8 cellular contexts compared by ENCODE assay signal in genomic region chr1:236502972-236503639, GRCh38. TPM values are rescaled to one million over a fixed set of nuclear protein-coding genes. Genes with fewer than 3 reads are reported as not detected.
DNase-seq lines count a peak whose midpoint lies in the region; ATAC-seq, FAIRE-seq and TF ChIP-seq lines count a peak whose summit lies in the region.

No MANE protein-coding gene starts in this region.

- H3K9me3 Mint-ChIP-seq in CD14-positive monocyte, result no peaks in the 10 kb centered on the region
- no peaks in the 10 kb centered on the region for H3K9me3 Mint-ChIP-seq in T-helper 2 cell treated with Interferon-gamma antibody and Interleukin-4, amounts not matched to agents 5 μg/mL and 100 μg/mL, for 36 hours

- H3K4me1 Mint-ChIP-seq in CD14-positive monocyte, result peaks cover 11% of the 10 kb centered on the region
- H3K4me1 Mint-ChIP-seq in T-helper 2 cell treated with Interferon-gamma antibody and Interleukin-4, amounts not matched to agents 5 μg/mL and 100 μg/mL, for 36 hours (ENCODE audit: low read depth), result peaks cover 10% of the 10 kb centered on the region

- ATAC-seq in aorta (ENCODE audit: low FRiP score) (peak; percentile 54), GM18867 (IDR thresholded peaks at IDR 0.05; ENCODE audit: unreplicated experiment) (no peak)

- peaks cover 0 to 3% (median 3%) of the 10 kb centered on the region in 3 donors for H3K27me3 Mint-ChIP-seq in CD14-positive monocyte (ENCODE audit: low read depth in 3 of 3)
- H3K27me3 Mint-ChIP-seq in T-helper 2 cell treated with Interferon-gamma antibody and Interleukin-4, amounts not matched to agents 5 μg/mL and 100 μg/mL, for 36 hours (ENCODE audit: low read depth), result peaks cover 26% of the 10 kb centered on the region

- intact Hi-C loops in CD14-positive monocyte (cut with micrococcal nuclease), result no loop called here
- intact Hi-C loops in aorta (cut with DNase I), result no loop called here

- TF ChIP-seq POLR2A in erythroblast (IDR thresholded peaks at IDR 0.05; ENCODE audit: low read length) (no peak), GM12892 (IDR thresholded peaks at IDR 0.05; ENCODE audit: low read depth, low read length) (no peak)

- peak overlapping the region; percentile 26 for H3K9ac ChIP-seq in mucosa of stomach (ENCODE audit: low read length)

- no peaks in the 10 kb centered on the region for H3K9me3 ChIP-seq in mucosa of stomach (ENCODE audit: control insufficient read depth, low read length)
- H3K9me3 ChIP-seq in aorta (ENCODE audit: control insufficient read depth, low read length), result no peaks in the 10 kb centered on the region

- CTCF ChIA-PET in HEK293T (lab: Yijun Ruan, JAX), result interaction anchor here (1.1 to 1.2 kb wide), 2 partner anchors 8 to 25 kb away, joined by 3 to 6 read pairs; no protein-coding TSS in a partner anchor

- H3K4me3 ChIP-seq in mucosa of stomach (ENCODE audit: low read length) (no peak overlapping the region), aorta (ENCODE audit: low read length in 2 of 2) (peak overlapping the region in 1 of 2 donors; percentile 63)

- peak overlapping the region; percentile 65 to 83 for H3K4me3 Mint-ChIP-seq in CD14-positive monocyte
- peak overlapping the region; percentile 71 for H3K4me3 Mint-ChIP-seq in T-helper 2 cell treated with Interferon-gamma antibody and Interleukin-4, amounts not matched to agents 5 μg/mL and 100 μg/mL, for 36 hours

- peak; percentile 71 for DNase-seq in CD14-positive monocyte (ENCODE audit: low spot score)
- peak; percentile 60 for DNase-seq in HEK293T (ENCODE audit: extremely low spot score)
- DNase-seq in T-helper 2 cell treated with Interferon-gamma antibody and Interleukin-4, amounts not matched to agents 5 μg/mL and 100 μg/mL, for 36 hours (ENCODE audit: low spot score), result no peak
- DNase-seq in erythroblast (lab: John Stamatoyannopoulos, UW), result peak; percentile 13 to 14
- DNase-seq in aorta, result peak; percentile 80 to 81
- no peak for DNase-seq in GM12892 (ENCODE audit: insufficient read length)

- H3K36me3 Mint-ChIP-seq in CD14-positive monocyte, result no peaks in the 10 kb centered on the region
- H3K36me3 Mint-ChIP-seq in T-helper 2 cell treated with Interferon-gamma antibody and Interleukin-4, amounts not matched to agents 5 μg/mL and 100 μg/mL, for 36 hours (ENCODE audit: low read depth), result no peaks in the 10 kb centered on the region

- FAIRE-seq in GM12892 (lab: Jason Lieb, UNC), result no peak

- POLR2A ChIA-PET in HEK293T (lab: Yijun Ruan, JAX), result no interaction called here

- 21 to 22% methylated on average over 15 of the region's 15 CpGs for WGBS in aorta, 2 donors

- H3K27ac ChIP-seq in aorta (ENCODE audit: low read depth in 1 of 2, low read length in 2 of 2), result no peak overlapping the region

- H3K27me3 ChIP-seq in mucosa of stomach (ENCODE audit: control insufficient read depth, insufficient read depth, low read length) (no peaks in the 10 kb centered on the region), aorta (ENCODE audit: control insufficient read depth in 1 of 2, insufficient read depth in 2 of 2, low read length in 1 of 2) (no peaks in the 10 kb centered on the region)

- H3K27ac Mint-ChIP-seq in CD14-positive monocyte, result peak overlapping the region in 5 of 7 donors; percentile 59 to 77 (median 73)
- peak overlapping the region; percentile 68 for H3K27ac Mint-ChIP-seq in T-helper 2 cell treated with Interferon-gamma antibody and Interleukin-4, amounts not matched to agents 5 μg/mL and 100 μg/mL, for 36 hours

- TF ChIP-seq CTCF in CD14-positive monocyte (IDR thresholded peaks at IDR 0.05), result no peak

- peaks cover 11% of the 10 kb centered on the region for H3K4me1 ChIP-seq in mucosa of stomach (ENCODE audit: control insufficient read depth, insufficient read depth, low read length)
- peaks cover 0 to 2% of the 10 kb centered on the region in 2 donors for H3K4me1 ChIP-seq in aorta (ENCODE audit: control insufficient read depth in 1 of 2, insufficient read depth in 2 of 2, low read length in 2 of 2)

- H3K36me3 ChIP-seq in mucosa of stomach (ENCODE audit: control insufficient read depth, insufficient read depth, low read length) (no peaks in the 10 kb centered on the region), aorta (ENCODE audit: control insufficient read depth in 1 of 2, insufficient read depth in 2 of 2, low read length in 1 of 2) (no peaks in the 10 kb centered on the region)

TF ChIP-seq in HEK293T, 16 proteins besides CTCF, POLR2A, EP300 and RAD21:
- TF ChIP-seq LEF1 (IDR thresholded peaks at IDR 0.05; ENCODE audit: borderline replicate concordance) (no peak), L3MBTL2 (conservative IDR thresholded peaks at IDR 0.05) (no peak), CTBP1 (IDR thresholded peaks at IDR 0.05; ENCODE audit: borderline replicate concordance) (no peak), FOXA1 (IDR thresholded peaks at IDR 0.05) (no peak), BHLHE40 (IDR thresholded peaks at IDR 0.05; ENCODE audit: borderline replicate concordance) (no peak), ELF4 (IDR thresholded peaks at IDR 0.05) (no peak)
TF ChIP-seq in HEK293T: peak in this region for 0.

RNA-seq across cellular contexts. Expression of gene LGALS8, which starts 20.7 kb away (rescaled TPM):
- polyA plus RNA-seq in CD14-positive monocyte (10 to 100 TPM; 58.9 to 84.6 TPM), aorta (10 to 100 TPM; 13.6 to 43.1 TPM)
- total RNA-seq in aorta, result 10 to 100 TPM; 38.9 to 75.5 TPM
- polyA plus RNA-seq in GM12892 (2012; ENCODE audit: missing spikeins), result 51.8 TPM

Comparison
In these comparisons a context has a peak if more than half of its experiments do, and no peak if none do; other contexts are left out.
1. DNase-seq: peak in CD14-positive monocyte (single experiment), HEK293T (single experiment), erythroblast (2 of 2) and aorta (2 of 2); none in T-helper 2 cell treated with Interferon-gamma antibody and Interleukin-4, amounts not matched to agents 5 μg/mL and 100 μg/mL, for 36 hours (single experiment) and GM12892 (single experiment).